8 cellular contexts compared by ENCODE assay signal in genomic region chr19:57803594-57804325, GRCh38. TPM values are rescaled to one million over a fixed set of nuclear protein-coding genes. Genes with fewer than 3 reads are reported as not detected.
DNase-seq lines count a peak whose midpoint lies in the region; ATAC-seq, FAIRE-seq and TF ChIP-seq lines count a peak whose summit lies in the region.

No MANE protein-coding gene starts in this region.

- peaks cover 63% of the 10 kb centered on the region for H3K79me2 ChIP-seq in mammary epithelial cell (ENCODE audit: insufficient read depth, low read length)

- dilution Hi-C loops in mammary epithelial cell (cut with HindIII; ENCODE audit: low sequenced_read_pairs) = no loop called here

- no peaks in the 10 kb centered on the region for H4K20me1 ChIP-seq in mammary epithelial cell (ENCODE audit: insufficient read depth, low read length)

- FAIRE-seq in D721Med (lab: Jason Lieb, UNC) = no peak

- peak overlapping the region; percentile 96 for H3K4me2 ChIP-seq in mammary epithelial cell (ENCODE audit: insufficient read depth, low read depth, low read length)

- H3K4me1 ChIP-seq in mammary epithelial cell (ENCODE audit: insufficient read depth, low read length) = peaks cover 45% of the 10 kb centered on the region

- peaks cover 31 to 54% of the 10 kb centered on the region in 2 donors for H3K4me1 Mint-ChIP-seq in stimulated activated naive B cell treated with anti-CD40 and anti-IgM and Interleukin-4, amounts not matched to agents 10 μg/mL and 1 μg/mL and 100 μg/mL, for 72 hours

- H3K27me3 ChIP-seq in BJ (ENCODE audit: control insufficient read depth, insufficient read depth, low read length) (no peaks in the 10 kb centered on the region), mammary epithelial cell (ENCODE audit: insufficient read depth, low read length) (no peaks in the 10 kb centered on the region), kidney epithelial cell (ENCODE audit: control insufficient read depth, insufficient read depth, low read length) (no peaks in the 10 kb centered on the region)

- H2AFZ ChIP-seq in mammary epithelial cell (ENCODE audit: low read depth, low read length) = peak overlapping the region; percentile 82

- H3K27me3 Mint-ChIP-seq in stimulated activated naive B cell treated with anti-CD40 and anti-IgM and Interleukin-4, amounts not matched to agents 10 μg/mL and 1 μg/mL and 100 μg/mL, for 72 hours = no peaks in the 10 kb centered on the region

- no peak for TF ChIP-seq CTCF in BJ (IDR thresholded peaks at IDR 0.05; ENCODE audit: insufficient read depth, low read depth, low read length)
- no peak for TF ChIP-seq CTCF in mammary epithelial cell (conservative IDR thresholded peaks at IDR 0.05 in 1 of 2, IDR thresholded peaks at IDR 0.05 in 1 of 2; ENCODE audit: extremely low read depth in 1 of 2, insufficient read depth in 1 of 2, low read depth in 1 of 2, low read length in 2 of 2)
- no peak for TF ChIP-seq CTCF in kidney epithelial cell (IDR thresholded peaks at IDR 0.05; ENCODE audit: insufficient read depth, low read length, poor library complexity, severe bottlenecking)
- no peak for TF ChIP-seq CTCF in D721Med (IDR thresholded peaks at IDR 0.05; ENCODE audit: insufficient read depth, missing control alignments)

- H3K9ac ChIP-seq in mammary epithelial cell (ENCODE audit: insufficient read depth, low read length) = peak overlapping the region; percentile 86

- BruUV-seq in mammary epithelial cell (replicated peaks; lab: Mats Ljungman, UMichigan) = no TSS peak

- in situ Hi-C loops in mammary epithelial cell (cut with MboI; ENCODE audit: low sequenced_read_pairs in 2 of 2) = no loop called here

- H3K36me3 Mint-ChIP-seq in stimulated activated naive B cell treated with anti-CD40 and anti-IgM and Interleukin-4, amounts not matched to agents 10 μg/mL and 1 μg/mL and 100 μg/mL, for 72 hours = peaks cover 10 to 42% of the 10 kb centered on the region in 2 donors

- peak overlapping the region; percentile 91 for H3K27ac Mint-ChIP-seq in stimulated activated naive B cell treated with anti-CD40 and anti-IgM and Interleukin-4, amounts not matched to agents 10 μg/mL and 1 μg/mL and 100 μg/mL, for 72 hours

- WGBS in mammary epithelial cell (ENCODE audit: low coverage, missing lambda C conversion rate) = 5% methylated on average over 15 of the region's 19 CpGs

- POLR2A ChIA-PET in BJ (lab: Charles Lee) = interaction anchor here (0.7 kb wide), 1 partner anchor 9 kb away, joined by 3 read pairs; no protein-coding TSS in a partner anchor

- CTCF ChIA-PET in BJ (lab: Yijun Ruan, JAX) (interaction anchor here (0.7 kb wide), 1 partner anchor 8 kb away, joined by 3 read pairs; no protein-coding TSS in a partner anchor), mammary epithelial cell (lab: Charles Lee; ENCODE audit: low non-redundant PET) (no interaction called here)

- H3K9me3 Mint-ChIP-seq in stimulated activated naive B cell treated with anti-CD40 and anti-IgM and Interleukin-4, amounts not matched to agents 10 μg/mL and 1 μg/mL and 100 μg/mL, for 72 hours = no peaks in the 10 kb centered on the region

- intact Hi-C loops in mammary epithelial cell (cut with micrococcal nuclease) = loop anchor here (5.0 kb wide), 1 partner anchor 56 kb away; the partner anchor contains the start of gene ZNF776

- H3K36me3 ChIP-seq in BJ (ENCODE audit: control insufficient read depth, insufficient read depth, low read length) (peaks cover 2% of the 10 kb centered on the region; the same call in 1 of the 2 replicates), mammary epithelial cell (ENCODE audit: insufficient read depth, low read length) (peaks cover 8% of the 10 kb centered on the region), kidney epithelial cell (ENCODE audit: control insufficient read depth, insufficient read depth, low read length) (no peaks in the 10 kb centered on the region)

- peak; percentile 34 for DNase-seq in BJ (ENCODE audit: low read depth)
- peak; percentile 26 to 41 for DNase-seq in Kasumi-1 (lab: John Stamatoyannopoulos, UW)
- DNase-seq in mammary epithelial cell = peak; percentile 67
- DNase-seq in kidney epithelial cell (ENCODE audit: low read depth) = peak; percentile 83
- DNase-seq in stimulated activated naive B cell treated with anti-CD40 and anti-IgM and Interleukin-4, amounts not matched to agents 10 μg/mL and 1 μg/mL and 100 μg/mL, for 72 hours = no peak
- no peak for DNase-seq in CD1c-positive myeloid dendritic cell (ENCODE audit: extremely low spot score)
- DNase-seq in D721Med (ENCODE audit: insufficient read length, low spot score) = no peak
- no peak for DNase-seq in NCI-H446 treated with DMSO at 0.1 percent for 48 hours (lab: John Stamatoyannopoulos, UW)

- ATAC-seq in stimulated activated naive B cell treated with anti-CD40 and anti-IgM and Interleukin-4, amounts not matched to agents 10 μg/mL and 1 μg/mL and 100 μg/mL, for 72 hours (replicated peaks) = peak; percentile 39 to 50

- H3K4me3 Mint-ChIP-seq in stimulated activated naive B cell treated with anti-CD40 and anti-IgM and Interleukin-4, amounts not matched to agents 10 μg/mL and 1 μg/mL and 100 μg/mL, for 72 hours = peak overlapping the region; percentile 84 to 85

- H3K4me3 ChIP-seq in BJ (ENCODE audit: low read depth, low read length) = peak overlapping the region; percentile 49
- H3K4me3 ChIP-seq in mammary epithelial cell (replicated peaks in 1 of 3; ENCODE audit: insufficient read depth in 1 of 3, low read depth in 2 of 3, low read length in 3 of 3) = peak overlapping the region; percentile 61 to 88 (median 63)
- peak overlapping the region; percentile 79 for H3K4me3 ChIP-seq in kidney epithelial cell (ENCODE audit: low read depth, low read length)

- H3K27ac ChIP-seq in mammary epithelial cell (ENCODE audit: insufficient read depth, low read depth, low read length) = peak overlapping the region; percentile 87

- no peaks in the 10 kb centered on the region for H3K9me3 ChIP-seq in mammary epithelial cell (replicated peaks; ENCODE audit: insufficient read depth, low read length)

RNA-seq across cellular contexts. Expression of gene ZNF552, which starts 11.0 kb away (rescaled TPM):
- polyA plus RNA-seq in BJ (2011; rRNA removed) (2.1 and 2.5 TPM in 2 replicates), mammary epithelial cell (2.7 TPM)
- polyA minus RNA-seq in BJ (2011; rRNA and poly(A)+ RNA removed) = 5.8 and 6.8 TPM in 2 replicates
- total RNA-seq in mammary epithelial cell (10 to 100 TPM in 1 of 2 donors, 1 to 10 TPM in 1; 6.6 to 14.8 TPM), kidney epithelial cell (7.9 and 8.2 TPM in 2 replicates)
- polyA minus RNA-seq in mammary epithelial cell = 9.6 TPM

RNA-seq across cellular contexts. Expression of gene ZNF587B, which starts 26.3 kb away (rescaled TPM):
- 2.3 and 4.4 TPM in 2 replicates for polyA plus RNA-seq in BJ (2011; rRNA removed)
- polyA minus RNA-seq in BJ (2011; rRNA and poly(A)+ RNA removed) = 10.3 and 10.4 TPM in 2 replicates
- 10 to 100 TPM; 16.1 to 27.2 TPM for total RNA-seq in mammary epithelial cell
- polyA plus RNA-seq in mammary epithelial cell = 6.6 TPM
- 12.2 TPM for polyA minus RNA-seq in mammary epithelial cell
- 15.3 and 16.3 TPM in 2 replicates for total RNA-seq in kidney epithelial cell

RNA-seq across cellular contexts. Expression of gene ZNF586, which starts 34.3 kb away (rescaled TPM):
- 3.9 and 5.8 TPM in 2 replicates for polyA plus RNA-seq in BJ (2011; rRNA removed)
- polyA minus RNA-seq in BJ (2011; rRNA and poly(A)+ RNA removed) = 4.7 and 6.8 TPM in 2 replicates
- 10 to 100 TPM; 12.0 to 12.7 TPM for total RNA-seq in mammary epithelial cell
- 5.6 TPM for polyA plus RNA-seq in mammary epithelial cell
- 6.0 TPM for polyA minus RNA-seq in mammary epithelial cell
- total RNA-seq in kidney epithelial cell = 9.0 and 10.9 TPM in 2 replicates

RNA-seq across cellular contexts. Expression of gene ZNF587, which starts 45.9 kb away (rescaled TPM):
- polyA plus RNA-seq in BJ (2011; rRNA removed) = 8.4 and 9.9 TPM in 2 replicates
- polyA minus RNA-seq in BJ (2011; rRNA and poly(A)+ RNA removed) = 23.5 and 35.8 TPM in 2 replicates
- 10 to 100 TPM; 23.8 to 32.9 TPM for total RNA-seq in mammary epithelial cell
- polyA plus RNA-seq in mammary epithelial cell = 6.0 TPM
- polyA minus RNA-seq in mammary epithelial cell = 17.3 TPM
- total RNA-seq in kidney epithelial cell = 15.8 and 19.3 TPM in 2 replicates

RNA-seq across cellular contexts. Expression of gene ZNF776, which starts 57.1 kb away (rescaled TPM):
- polyA plus RNA-seq in BJ (2011; rRNA removed) = 7.7 and 12.0 TPM in 2 replicates
- 10.1 and 10.9 TPM in 2 replicates for polyA minus RNA-seq in BJ (2011; rRNA and poly(A)+ RNA removed)
- total RNA-seq in mammary epithelial cell = 10 to 100 TPM in 1 of 2 donors, 1 to 10 TPM in 1; 7.7 to 13.0 TPM
- polyA plus RNA-seq in mammary epithelial cell = 2.8 TPM
- polyA minus RNA-seq in mammary epithelial cell = 28.2 TPM
- total RNA-seq in kidney epithelial cell = 9.9 and 12.2 TPM in 2 replicates

Comparison
In these comparisons a context has a peak if more than half of its experiments do, and no peak if none do; other contexts are left out.
1. DNase-seq: peak in BJ (single experiment), Kasumi-1 (2 of 2), mammary epithelial cell (single experiment) and kidney epithelial cell (single experiment); none in stimulated activated naive B cell treated with anti-CD40 and anti-IgM and Interleukin-4, amounts not matched to agents 10 μg/mL and 1 μg/mL and 100 μg/mL, for 72 hours (single experiment), CD1c-positive myeloid dendritic cell (single experiment), D721Med (single experiment) and NCI-H446 treated with DMSO at 0.1 percent for 48 hours (single experiment).
2. Peak in every context shown above with its lines, with median percentiles within 50 percentile points of each other: H3K4me3 ChIP-seq.